Comparison of ENCODE assay signal across 1 cellular context in the genomic region with DNA sequence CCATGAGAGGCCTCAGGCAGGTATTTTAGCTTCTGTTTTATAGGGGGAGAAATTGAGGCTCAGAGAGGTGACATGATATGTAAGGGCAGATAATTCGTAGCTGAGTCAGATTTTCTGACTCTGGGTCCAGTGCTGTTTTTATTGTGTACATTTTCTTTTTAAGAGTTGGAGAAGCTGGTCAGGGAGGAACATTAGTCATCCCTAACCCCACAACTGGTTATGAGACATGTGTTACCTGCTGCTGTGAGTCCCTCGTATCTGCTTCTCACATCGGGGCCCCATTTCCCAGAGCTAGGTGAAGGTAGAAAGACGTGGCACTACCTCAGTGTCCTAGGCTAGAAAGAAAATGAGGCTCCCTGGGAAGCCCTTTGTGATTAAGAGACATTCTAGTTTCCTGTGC.
TF ChIP-seq lines count a peak whose summit lies in the region.

No MANE protein-coding gene starts in this region.

TF ChIP-seq in IMR-90, 13 proteins besides CTCF, POLR2A, EP300 and RAD21:
- TF ChIP-seq SMC3 (IDR thresholded peaks at IDR 0.05; ENCODE audit: low read depth, low read length), result no peak
- TF ChIP-seq FOS (IDR thresholded peaks at IDR 0.05; ENCODE audit: low read depth, low read length), result peak; percentile 9; the same call in 1 of the 2 replicates
